Comparison of ENCODE assay signal across 27 cellular contexts in the genomic region with DNA sequence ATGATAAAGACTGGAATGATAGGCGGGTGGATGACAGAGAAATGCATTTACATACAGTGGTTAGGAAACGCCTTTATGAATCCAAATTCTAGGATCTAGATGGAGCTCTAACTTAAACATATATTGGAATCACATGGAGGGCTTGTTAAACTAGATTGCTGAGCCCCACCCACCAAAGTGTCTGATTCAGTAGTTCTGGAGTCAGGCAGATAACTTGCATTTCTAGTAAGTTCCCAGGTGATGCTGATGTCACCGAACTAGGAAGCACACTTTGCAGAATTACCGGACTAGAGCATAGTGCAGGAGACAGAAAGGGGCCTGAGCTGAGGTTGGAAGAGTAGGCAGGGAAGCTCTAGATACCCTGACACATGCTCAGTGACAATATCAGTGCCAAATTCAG.
"Had no signal": no experiment of that assay in that cellular context is flagged by ENCODE, and none has a peak within 500 bp of the region (broad histone marks: within the 10 kb centered on the region; RNA-seq: fewer than 3 reads in every experiment).

No MANE protein-coding gene starts in this region.

- ATAC-seq: stimulated activated effector memory CD8-positive, alpha-beta T cell treated with anti-CD3 and anti-CD28 coated beads, Interleukin-12 subunit alpha, Interleukin-12 subunit beta, amount 100 ng/mL, for 72 hours; stimulated activated memory B cell treated with anti-CD40 and anti-IgM and Interleukin-4, amounts not matched to agents 10 μg/mL and 1 μg/mL and 100 μg/mL, for 72 hours; stimulated activated naive B cell treated with anti-CD40 and anti-IgM and Interleukin-4, amounts not matched to agents 10 μg/mL and 1 μg/mL and 100 μg/mL, for 72 hours; stimulated activated naive CD8-positive, alpha-beta T cell treated with anti-CD3 and anti-CD28 coated beads, Interleukin-15, amount 100 ng/mL, for 72 hours; stimulated activated naive CD8-positive, alpha-beta T cell treated with anti-CD3 and anti-CD28 coated beads, Interleukin-15, Interleukin-2, amounts not matched to agents 100 U/mL and 50 U/mL, for 24 hours; upper lobe of right lung had no signal

- H3K27ac ChIP-seq: stomach, suprapubic skin, testis, thoracic aorta, thyroid gland, tibial artery, tibial nerve, transverse colon, upper lobe of left lung, upper lobe of right lung, uterus, vagina had no signal

- H3K4me3 ChIP-seq: stomach, suprapubic skin, testis, thoracic aorta, thyroid gland, tibial artery, tibial nerve, transverse colon, upper lobe of left lung, upper lobe of right lung, uterus, vagina had no signal

- H3K27me3 ChIP-seq: stomach, suprapubic skin, testis, thyroid gland, tibial artery, tibial nerve, transverse colon, upper lobe of left lung, upper lobe of right lung, uterus, vagina had no signal

- DNase-seq: stimulated activated CD4-positive, alpha-beta T cell treated with anti-CD3 and anti-CD28 coated beads, Interleukin-2, amount 100 ng/mL, for 48 hours; stimulated activated CD4-positive, alpha-beta T cell treated with anti-CD3 and anti-CD28 coated beads, Interleukin-4, amount 100 ng/mL, for 1 hour; stimulated activated CD4-positive, alpha-beta T cell treated with anti-CD3 and anti-CD28 coated beads, Interleukin-4, amount 100 ng/mL, for 24 hours; stimulated activated CD4-positive, alpha-beta T cell treated with anti-CD3 and anti-CD28 coated beads, Interleukin-4, amount 100 ng/mL, for 4 hours; stimulated activated CD8-positive, alpha-beta memory T cell treated with anti-CD3 and anti-CD28 coated beads, Interleukin-4, amount 100 ng/mL, for 48 hours; stimulated activated naive B cell treated with anti-CD40 and anti-IgM and Interleukin-4, amounts not matched to agents 10 μg/mL and 1 μg/mL and 100 μg/mL, for 72 hours; stimulated activated naive CD4-positive, alpha-beta T cell; stimulated activated naive CD4-positive, alpha-beta T cell treated with Interleukin-2 at 50 U/mL for 16 hours; stimulated activated naive CD8-positive, alpha-beta T cell treated with anti-CD3 and anti-CD28 coated beads, Interleukin-15, amount 100 ng/mL, for 72 hours; stimulated activated naive CD8-positive, alpha-beta T cell treated with anti-CD3 and anti-CD28 coated beads, Interleukin-15, Interleukin-2, amounts not matched to agents 100 U/mL and 50 U/mL, for 24 hours; stomach; substantia nigra; testis; thyroid gland; tibial artery; transverse colon; trophoblast cell; upper lobe of left lung; upper lobe of right lung; uterus had no signal

- H3K36me3 ChIP-seq: stomach, suprapubic skin, thoracic aorta, thyroid gland, tibial artery, tibial nerve, transverse colon, upper lobe of left lung, upper lobe of right lung, uterus, vagina had no signal

- H3K9me3 ChIP-seq: stomach, suprapubic skin, testis, thoracic aorta, thyroid gland, tibial artery, tibial nerve, transverse colon, upper lobe of left lung, upper lobe of right lung, uterus, vagina had no signal

- H3K4me1 ChIP-seq: stomach, suprapubic skin, testis, thyroid gland, tibial artery, tibial nerve, transverse colon, upper lobe of left lung, upper lobe of right lung, uterus, vagina had no signal

- FAIRE-seq: urothelium cell line had no signal
